In genomic region chr6:10395171-10395945, GRCh38 we compare ENCODE assay signal across 2 cellular contexts.
TF ChIP-seq lines count a peak whose summit lies in the region.

No MANE protein-coding gene starts in this region.

TF ChIP-seq in GM23338, 12 proteins besides CTCF, POLR2A, EP300 and RAD21:
- TF ChIP-seq ZNF331 (CRISPR knock-in tag; IDR thresholded peaks at IDR 0.05; ENCODE audit: low read depth) (no peak), EZH2 (IDR thresholded peaks at IDR 0.05; ENCODE audit: low read depth, unreplicated experiment) (peak; percentile 57)

TF ChIP-seq in K562, 482 proteins besides CTCF, POLR2A, EP300 and RAD21:
- no peak for TF ChIP-seq SP1 (CRISPR knock-in tag; IDR thresholded peaks at IDR 0.05)
TF ChIP-seq in K562: peak in this region for 0.
